Comparison of ENCODE assay signal across 28 cellular contexts in the genomic region with DNA sequence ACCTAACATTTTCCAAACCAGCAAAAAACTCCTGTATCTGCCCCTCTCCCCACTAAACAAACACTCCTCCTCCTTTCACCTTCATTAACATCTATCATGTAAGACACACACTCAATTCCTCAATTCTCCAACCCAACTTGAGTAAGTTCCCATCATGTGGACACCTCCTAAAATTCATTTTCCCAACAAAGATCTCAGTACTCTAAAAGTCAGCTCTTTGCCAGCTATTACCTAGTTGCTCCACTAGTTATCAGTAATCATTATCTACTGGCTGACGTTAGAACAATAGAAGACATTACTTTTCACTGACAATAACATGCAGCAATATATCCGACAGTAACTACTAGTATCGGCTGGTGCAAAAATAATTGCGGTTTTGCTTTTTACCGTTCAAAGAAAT. TPM values are rescaled to one million over a fixed set of nuclear protein-coding genes. Genes with fewer than 3 reads are reported as not detected.
A peak's percentile ranks its signal among the peaks of the same experiment; 100 is the strongest.
DNase-seq lines count a peak whose midpoint lies in the region; ATAC-seq and TF ChIP-seq lines count a peak whose summit lies in the region.
"Had no signal": no experiment of that assay in that cellular context is flagged by ENCODE, and none has a peak within 500 bp of the region (broad histone marks: within the 10 kb centered on the region; RNA-seq: fewer than 3 reads in every experiment).

No MANE protein-coding gene starts in this region.

- no peaks in the 10 kb centered on the region for H3K27me3 Mint-ChIP-seq in activated CD8-positive, alpha-beta T cell treated with anti-CD3 and anti-CD28 coated beads for 36 hours
- no peaks in the 10 kb centered on the region for H3K27me3 Mint-ChIP-seq in activated CD8-positive, alpha-beta T cell treated with anti-CD3 and anti-CD28 coated beads, Interleukin-2, amount 10 ng/mL, durations not matched to agents 7 days and 5 days (ENCODE audit: low read depth)
- no peaks in the 10 kb centered on the region for H3K27me3 Mint-ChIP-seq in CD8-positive, alpha-beta memory T cell
- H3K27me3 Mint-ChIP-seq in activated naive CD8-positive, alpha-beta T cell treated with anti-CD3 and anti-CD28 coated beads, Interleukin-2, amount 50 U/mL, for 24 hours = no peaks in the 10 kb centered on the region
- H3K27me3 Mint-ChIP-seq in natural killer cell (ENCODE audit: low read depth in 2 of 2) = no peaks in the 10 kb centered on the region
- H3K27me3 Mint-ChIP-seq: B cell had no signal

- H3K4me1 Mint-ChIP-seq in activated CD8-positive, alpha-beta T cell treated with anti-CD3 and anti-CD28 coated beads for 36 hours (ENCODE audit: low read depth) = peaks cover 71% of the 10 kb centered on the region
- H3K4me1 Mint-ChIP-seq in activated CD8-positive, alpha-beta T cell treated with anti-CD3 and anti-CD28 coated beads, Interleukin-2, amount 10 ng/mL, durations not matched to agents 7 days and 5 days (ENCODE audit: low read depth) = peaks cover 60% of the 10 kb centered on the region
- H3K4me1 Mint-ChIP-seq in CD8-positive, alpha-beta memory T cell = peaks cover 65 to 82% (median 74%) of the 10 kb centered on the region in 3 donors
- H3K4me1 Mint-ChIP-seq in activated naive CD8-positive, alpha-beta T cell treated with anti-CD3 and anti-CD28 coated beads, Interleukin-2, amount 50 U/mL, for 24 hours = peaks cover 81% of the 10 kb centered on the region
- peaks cover 57 to 67% of the 10 kb centered on the region in 2 donors for H3K4me1 Mint-ChIP-seq in natural killer cell

- peaks cover 68% of the 10 kb centered on the region for H3K4me1 ChIP-seq in CD8-positive, alpha-beta memory T cell (ENCODE audit: insufficient read depth, low read length)
- H3K4me1 ChIP-seq: SJCRH30 had no signal

- no peak for TF ChIP-seq CTCF in activated CD8-positive, alpha-beta T cell treated with anti-CD3 and anti-CD28 coated beads for 36 hours (IDR thresholded peaks at IDR 0.05)
- TF ChIP-seq CTCF in natural killer cell (IDR thresholded peaks at IDR 0.05) = no peak

- CTCF ChIA-PET in activated CD8-positive, alpha-beta T cell treated with anti-CD3 and anti-CD28 coated beads for 36 hours (lab: Charles Lee) = interaction anchor here (1.4 kb wide), 1 partner anchor 30 kb away, joined by 3 read pairs; no protein-coding TSS in a partner anchor
- CTCF ChIA-PET in activated CD8-positive, alpha-beta T cell treated with anti-CD3 and anti-CD28 coated beads, Interleukin-2, amount 10 ng/mL, durations not matched to agents 7 days and 5 days (lab: Charles Lee) = no interaction called here
- CTCF ChIA-PET in CD8-positive, alpha-beta memory T cell (lab: Charles Lee) = interaction anchor here (0.5 kb wide), 1 partner anchor 26 kb away, joined by 3 read pairs; no protein-coding TSS in a partner anchor

- H3K27me3 ChIP-seq in CD8-positive, alpha-beta memory T cell (ENCODE audit: insufficient read depth, low read length, poor library complexity, severe bottlenecking) = no peaks in the 10 kb centered on the region
- H3K27me3 ChIP-seq: body of pancreas, SJCRH30 had no signal

- intact Hi-C loops in activated CD8-positive, alpha-beta T cell treated with anti-CD3 and anti-CD28 coated beads for 36 hours (cut with micrococcal nuclease) = no loop called here
- intact Hi-C loops in natural killer cell (cut with micrococcal nuclease) = no loop called here

- H3K9me3 Mint-ChIP-seq in activated CD8-positive, alpha-beta T cell treated with anti-CD3 and anti-CD28 coated beads for 36 hours = no peaks in the 10 kb centered on the region
- H3K9me3 Mint-ChIP-seq in activated CD8-positive, alpha-beta T cell treated with anti-CD3 and anti-CD28 coated beads, Interleukin-2, amount 10 ng/mL, durations not matched to agents 7 days and 5 days (ENCODE audit: insufficient read depth) = no peaks in the 10 kb centered on the region
- no peaks in the 10 kb centered on the region for H3K9me3 Mint-ChIP-seq in CD8-positive, alpha-beta memory T cell
- no peaks in the 10 kb centered on the region for H3K9me3 Mint-ChIP-seq in activated naive CD8-positive, alpha-beta T cell treated with anti-CD3 and anti-CD28 coated beads, Interleukin-2, amount 50 U/mL, for 24 hours
- no peaks in the 10 kb centered on the region for H3K9me3 Mint-ChIP-seq in natural killer cell

- no peaks in the 10 kb centered on the region for H3K9me3 ChIP-seq in CD8-positive, alpha-beta memory T cell (ENCODE audit: low read length)
- H3K9me3 ChIP-seq: body of pancreas, SJCRH30 had no signal

- DNase-seq in activated CD8-positive, alpha-beta T cell treated with anti-CD3 and anti-CD28 coated beads for 36 hours = no peak
- DNase-seq in activated CD8-positive, alpha-beta T cell treated with anti-CD3 and anti-CD28 coated beads, Interleukin-2, amount 10 ng/mL, durations not matched to agents 7 days and 5 days = no peak
- no peak for DNase-seq in CD8-positive, alpha-beta memory T cell
- DNase-seq in activated naive CD8-positive, alpha-beta T cell treated with anti-CD3 and anti-CD28 coated beads, Interleukin-2, amount 50 U/mL, for 24 hours = no peak
- DNase-seq in natural killer cell (no peak), ecto neural progenitor cell (ENCODE audit: low spot score) (no peak), COR-L47 (lab: John Stamatoyannopoulos, UW) (no peak), NCI-H1694 treated with DMSO at 0.1 percent for 48 hours (lab: John Stamatoyannopoulos, UW) (no peak)
- DNase-seq: activated CD8-positive, alpha-beta memory T cell treated with anti-CD3 and anti-CD28 coated beads for 24 hours; body of pancreas; effector CD4-positive, alpha-beta T cell; erythroblast; left cardiac atrium; mammary epithelial cell; NCI-H1048; NCI-H1930; NCI-H526 treated with DMSO at 0.1 percent for 48 hours; SJCRH30; substantia nigra; WERI-Rb-1 had no signal

- POLR2A ChIA-PET in activated CD8-positive, alpha-beta T cell treated with anti-CD3 and anti-CD28 coated beads for 36 hours (lab: Charles Lee) = interaction anchor here (1.5 kb wide), 2 partner anchors 10 to 41 kb away, joined by 4 to 8 read pairs; no protein-coding TSS in a partner anchor
- POLR2A ChIA-PET in activated CD8-positive, alpha-beta T cell treated with anti-CD3 and anti-CD28 coated beads, Interleukin-2, amount 10 ng/mL, durations not matched to agents 7 days and 5 days (lab: Charles Lee) = no interaction called here
- POLR2A ChIA-PET in CD8-positive, alpha-beta memory T cell (lab: Charles Lee) = interaction anchor here (0.6 kb wide), 1 partner anchor 1868 kb away, joined by 10 read pairs; the partner anchor contains the start of gene ACIN1

- H3K36me3 Mint-ChIP-seq in activated CD8-positive, alpha-beta T cell treated with anti-CD3 and anti-CD28 coated beads for 36 hours (ENCODE audit: low read depth) = peaks cover 81% of the 10 kb centered on the region
- peaks cover 78% of the 10 kb centered on the region for H3K36me3 Mint-ChIP-seq in activated CD8-positive, alpha-beta T cell treated with anti-CD3 and anti-CD28 coated beads, Interleukin-2, amount 10 ng/mL, durations not matched to agents 7 days and 5 days (ENCODE audit: low read depth)
- H3K36me3 Mint-ChIP-seq in CD8-positive, alpha-beta memory T cell = peaks cover 17 to 90% (median 28%) of the 10 kb centered on the region in 3 donors
- H3K36me3 Mint-ChIP-seq in activated naive CD8-positive, alpha-beta T cell treated with anti-CD3 and anti-CD28 coated beads, Interleukin-2, amount 50 U/mL, for 24 hours (ENCODE audit: low read depth) = peaks cover 82% of the 10 kb centered on the region
- H3K36me3 Mint-ChIP-seq in natural killer cell = peaks cover 14% of the 10 kb centered on the region

- H3K4me3 ChIP-seq in CD8-positive, alpha-beta memory T cell (ENCODE audit: low read length) = no peak overlapping the region
- H3K4me3 ChIP-seq: body of pancreas, SJCRH30 had no signal

- no peak overlapping the region for H3K27ac ChIP-seq in CD8-positive, alpha-beta memory T cell (ENCODE audit: low read depth, low read length)
- H3K27ac ChIP-seq: SJCRH30, WERI-Rb-1 had no signal

- no peak overlapping the region for H3K4me3 Mint-ChIP-seq in activated CD8-positive, alpha-beta T cell treated with anti-CD3 and anti-CD28 coated beads for 36 hours
- H3K4me3 Mint-ChIP-seq in activated CD8-positive, alpha-beta T cell treated with anti-CD3 and anti-CD28 coated beads, Interleukin-2, amount 10 ng/mL, durations not matched to agents 7 days and 5 days = no peak overlapping the region
- H3K4me3 Mint-ChIP-seq in CD8-positive, alpha-beta memory T cell = peak overlapping the region in 1 of 7 donors; percentile 1
- H3K4me3 Mint-ChIP-seq in activated naive CD8-positive, alpha-beta T cell treated with anti-CD3 and anti-CD28 coated beads, Interleukin-2, amount 50 U/mL, for 24 hours = no peak overlapping the region
- H3K4me3 Mint-ChIP-seq in natural killer cell = no peak overlapping the region
- H3K4me3 Mint-ChIP-seq: B cell had no signal

- no peak for ATAC-seq in activated CD8-positive, alpha-beta T cell treated with anti-CD3 and anti-CD28 coated beads for 36 hours
- ATAC-seq in activated CD8-positive, alpha-beta T cell treated with anti-CD3 and anti-CD28 coated beads, Interleukin-2, amount 10 ng/mL, durations not matched to agents 7 days and 5 days = no peak
- no peak for ATAC-seq in activated naive CD8-positive, alpha-beta T cell treated with anti-CD3 and anti-CD28 coated beads, Interleukin-2, amount 50 U/mL, for 24 hours
- no peak for ATAC-seq in natural killer cell
- ATAC-seq: body of pancreas, left cardiac atrium had no signal

- peaks cover 63% of the 10 kb centered on the region for H3K36me3 ChIP-seq in CD8-positive, alpha-beta memory T cell (ENCODE audit: insufficient read depth, low read length)

- H3K27ac Mint-ChIP-seq in activated CD8-positive, alpha-beta T cell treated with anti-CD3 and anti-CD28 coated beads for 36 hours = peak overlapping the region; percentile 32
- no peak overlapping the region for H3K27ac Mint-ChIP-seq in activated CD8-positive, alpha-beta T cell treated with anti-CD3 and anti-CD28 coated beads, Interleukin-2, amount 10 ng/mL, durations not matched to agents 7 days and 5 days
- H3K27ac Mint-ChIP-seq in CD8-positive, alpha-beta memory T cell = peak overlapping the region; percentile 4 to 73 (median 36)
- peak overlapping the region; percentile 48 for H3K27ac Mint-ChIP-seq in activated naive CD8-positive, alpha-beta T cell treated with anti-CD3 and anti-CD28 coated beads, Interleukin-2, amount 50 U/mL, for 24 hours
- peak overlapping the region; percentile 57 to 94 for H3K27ac Mint-ChIP-seq in natural killer cell
- H3K27ac Mint-ChIP-seq: B cell had no signal

RNA-seq across cellular contexts. Expression of gene HNRNPC, which starts 42.1 kb away (rescaled TPM):
- total RNA-seq in activated CD8-positive, alpha-beta T cell treated with anti-CD3 and anti-CD28 coated beads for 36 hours = 1,000 to 10,000 TPM; 1,078 to 1,115 TPM
- total RNA-seq in activated CD8-positive, alpha-beta T cell treated with anti-CD3 and anti-CD28 coated beads, Interleukin-2, amount 10 ng/mL, durations not matched to agents 7 days and 5 days = 100 to 1,000 TPM; 768 to 782 TPM
- total RNA-seq in CD8-positive, alpha-beta memory T cell = 1,000 to 10,000 TPM; 1,158 to 1,180 TPM
- polyA plus RNA-seq in CD8-positive, alpha-beta memory T cell = 700 TPM
- 100 to 1,000 TPM; 501 to 547 (median 515) TPM for total RNA-seq in natural killer cell

RNA-seq across cellular contexts. Expression of gene RPGRIP1, which starts 52.7 kb away (rescaled TPM):
- not detected for total RNA-seq in activated CD8-positive, alpha-beta T cell treated with anti-CD3 and anti-CD28 coated beads for 36 hours
- total RNA-seq in activated CD8-positive, alpha-beta T cell treated with anti-CD3 and anti-CD28 coated beads, Interleukin-2, amount 10 ng/mL, durations not matched to agents 7 days and 5 days = not detected
- not detected for total RNA-seq in CD8-positive, alpha-beta memory T cell
- not detected for polyA plus RNA-seq in CD8-positive, alpha-beta memory T cell
- total RNA-seq in natural killer cell = under 1 TPM in 2 of 3 donors, not detected in 1; 0.68 to 0.85 TPM
- total RNA-seq: body of pancreas; Daoy; fibroblast of villous mesenchyme; H4; LHCN-M2; myocyte; SJCRH30; skeletal muscle tissue; T-helper 1 cell treated with Interleukin-12 subunit alpha and Interleukin-12 subunit beta and Interleukin-4 antibody, amounts not matched to agents 30 ng/mL and 1 ng/mL, for 36 hours had no signal
- polyA plus RNA-seq: mammary epithelial cell had no signal
